28 cellular contexts compared by ENCODE assay signal in genomic region chr1:66682106-66682505, GRCh38.
"Had no signal": no experiment of that assay in that cellular context is flagged by ENCODE, and none has a peak within 500 bp of the region (broad histone marks: within the 10 kb centered on the region; RNA-seq: fewer than 3 reads in every experiment).

No MANE protein-coding gene starts in this region.

- H3K4me1 Mint-ChIP-seq: naive thymus-derived CD4-positive, alpha-beta T cell had no signal

- H3K27me3 ChIP-seq: left lung, neutrophil, ovary, right atrium auricular region, tibial nerve, upper lobe of left lung, vagina had no signal

- H3K36me3 Mint-ChIP-seq: naive thymus-derived CD4-positive, alpha-beta T cell; natural killer cell treated with Interleukin-12 subunit alpha and Interleukin-12 subunit beta and Interleukin-15 and Interleukin-18, amount 100 ng/mL, for 72 hours had no signal

- H3K27ac ChIP-seq: left lung, lower lobe of right lung, neutrophil, ovary, right atrium auricular region, skin epidermis, tibial nerve, upper lobe of left lung, vagina had no signal

- H3K9me3 Mint-ChIP-seq: naive thymus-derived CD4-positive, alpha-beta T cell; natural killer cell treated with Interleukin-12 subunit alpha and Interleukin-12 subunit beta and Interleukin-15 and Interleukin-18, amount 100 ng/mL, for 72 hours; stimulated activated naive CD8-positive, alpha-beta T cell treated with anti-CD3 and anti-CD28 coated beads, Interleukin-15, amount 100 ng/mL, for 72 hours had no signal

- H3K27ac Mint-ChIP-seq: naive thymus-derived CD4-positive, alpha-beta T cell; natural killer cell treated with Interleukin-12 subunit alpha and Interleukin-12 subunit beta and Interleukin-15 and Interleukin-18, amount 100 ng/mL, for 72 hours; progenitor cell of endocrine pancreas had no signal

- H3K27me3 Mint-ChIP-seq: progenitor cell of endocrine pancreas; stimulated activated naive CD8-positive, alpha-beta T cell treated with anti-CD3 and anti-CD28 coated beads, Interleukin-15, amount 100 ng/mL, for 72 hours had no signal

- H3K4me1 ChIP-seq: lower lobe of right lung, upper lobe of left lung had no signal

- H3K4me3 Mint-ChIP-seq: naive thymus-derived CD4-positive, alpha-beta T cell; natural killer cell treated with Interleukin-12 subunit alpha and Interleukin-12 subunit beta and Interleukin-15 and Interleukin-18, amount 100 ng/mL, for 72 hours; stimulated activated naive CD8-positive, alpha-beta T cell treated with anti-CD3 and anti-CD28 coated beads, Interleukin-15, amount 100 ng/mL, for 72 hours had no signal

- H3K4me3 ChIP-seq: left lung, lower lobe of right lung, mucosa of descending colon, ovary, right atrium auricular region, skin epidermis, tibial nerve, upper lobe of left lung, vagina had no signal

- H3K9me3 ChIP-seq: left lung, lower lobe of right lung, mucosa of descending colon, neutrophil, ovary, right atrium auricular region, tibial nerve, upper lobe of left lung, vagina had no signal

- H3K36me3 ChIP-seq: left lung, lower lobe of right lung, neutrophil, ovary, right atrium auricular region, tibial nerve, upper lobe of left lung, vagina had no signal

- DNase-seq: head of caudate nucleus; hippocampal formation; kidney; left colon; left lung; lower lobe of right lung; mammary epithelial cell; midbrain; mucosa of descending colon; naive thymus-derived CD4-positive, alpha-beta T cell; occipital lobe; ovary; stimulated activated CD4-positive, alpha-beta T cell treated with anti-CD3 and anti-CD28 coated beads, Interleukin-12 subunit alpha, Interleukin-12 subunit beta, amount 100 ng/mL, for 4 hours; stimulated activated CD4-positive, alpha-beta T cell treated with anti-CD3 and anti-CD28 coated beads, Interleukin-15, amount 100 ng/mL, for 24 hours; stimulated activated CD4-positive, alpha-beta T cell treated with anti-CD3 and anti-CD28 coated beads, Interleukin-2, amount 100 ng/mL, for 24 hours; stimulated activated CD4-positive, alpha-beta T cell treated with anti-CD3 and anti-CD28 coated beads, Interleukin-4, amount 100 ng/mL, for 1 hour; stimulated activated naive CD4-positive, alpha-beta T cell treated with Interleukin-2 at 50 U/mL for 16 hours; stimulated activated naive CD8-positive, alpha-beta T cell treated with anti-CD3 and anti-CD28 coated beads, Interleukin-15, amount 100 ng/mL, for 72 hours; substantia nigra had no signal

- ATAC-seq: left colon; left lung; lower lobe of right lung; mucosa of descending colon; naive thymus-derived CD4-positive, alpha-beta T cell; sciatic nerve; stimulated activated naive CD8-positive, alpha-beta T cell treated with anti-CD3 and anti-CD28 coated beads, Interleukin-15, amount 100 ng/mL, for 72 hours had no signal
